Comparison of ENCODE assay signal across 16 cellular contexts in genomic region chr11:102456381-102456780, GRCh38.
DNase-seq lines count a peak whose midpoint lies in the region; ATAC-seq lines count a peak whose summit lies in the region.
"Had no signal": no experiment of that assay in that cellular context is flagged by ENCODE, and none has a peak within 500 bp of the region (broad histone marks: within the 10 kb centered on the region; RNA-seq: fewer than 3 reads in every experiment).

No MANE protein-coding gene starts in this region.

- ATAC-seq in HG03342 (IDR thresholded peaks at IDR 0.05; ENCODE audit: unreplicated experiment): no peak
- ATAC-seq: activated CD8-positive, alpha-beta T cell treated with anti-CD3 and anti-CD28 coated beads for 36 hours; activated T-helper 17 cell treated with anti-CD3 and anti-CD28 coated beads, Interleukin-2, amount 50 U/mL, for 72 hours; SK-N-SH treated with all-trans-retinoic acid at 6 μM for 48 hours had no signal

- DNase-seq in NCI-H2107 treated with DMSO at 0.1 percent for 48 hours (lab: John Stamatoyannopoulos, UW; ENCODE audit: unreplicated experiment) (peak; percentile 14), NCI-H2107 (lab: John Stamatoyannopoulos, UW) (no peak), SKM-1 treated with dmso at 0.1 percent for 144 hours (lab: John Stamatoyannopoulos, UW; ENCODE audit: unreplicated experiment) (peak; percentile 73), fibroblast of peridontal ligament (ENCODE audit: extremely low read depth) (peak; percentile 67), HuH-7.5 (ENCODE audit: low spot score) (no peak), NCI-H2196 (lab: John Stamatoyannopoulos, UW; ENCODE audit: unreplicated experiment) (no peak)
- no peak for DNase-seq in activated CD4-positive, alpha-beta T cell treated with anti-CD3 and anti-CD28 coated beads for 1 hour
- DNase-seq: activated CD8-positive, alpha-beta T cell treated with anti-CD3 and anti-CD28 coated beads for 36 hours; amniotic stem cell; CD8-positive, alpha-beta memory T cell; erythroblast; HFFc6; hippocampal formation had no signal

Comparison
In these comparisons a context has a peak if more than half of its experiments do, and no peak if none do; other contexts are left out.
1. DNase-seq: peak in NCI-H2107 treated with DMSO at 0.1 percent for 48 hours (single experiment), SKM-1 treated with dmso at 0.1 percent for 144 hours (single experiment) and fibroblast of peridontal ligament (single experiment); none in NCI-H2107 (single experiment), activated CD4-positive, alpha-beta T cell treated with anti-CD3 and anti-CD28 coated beads for 1 hour (single experiment), HuH-7.5 (single experiment) and NCI-H2196 (single experiment).